1 cellular context compared by ENCODE assay signal in the genomic region with DNA sequence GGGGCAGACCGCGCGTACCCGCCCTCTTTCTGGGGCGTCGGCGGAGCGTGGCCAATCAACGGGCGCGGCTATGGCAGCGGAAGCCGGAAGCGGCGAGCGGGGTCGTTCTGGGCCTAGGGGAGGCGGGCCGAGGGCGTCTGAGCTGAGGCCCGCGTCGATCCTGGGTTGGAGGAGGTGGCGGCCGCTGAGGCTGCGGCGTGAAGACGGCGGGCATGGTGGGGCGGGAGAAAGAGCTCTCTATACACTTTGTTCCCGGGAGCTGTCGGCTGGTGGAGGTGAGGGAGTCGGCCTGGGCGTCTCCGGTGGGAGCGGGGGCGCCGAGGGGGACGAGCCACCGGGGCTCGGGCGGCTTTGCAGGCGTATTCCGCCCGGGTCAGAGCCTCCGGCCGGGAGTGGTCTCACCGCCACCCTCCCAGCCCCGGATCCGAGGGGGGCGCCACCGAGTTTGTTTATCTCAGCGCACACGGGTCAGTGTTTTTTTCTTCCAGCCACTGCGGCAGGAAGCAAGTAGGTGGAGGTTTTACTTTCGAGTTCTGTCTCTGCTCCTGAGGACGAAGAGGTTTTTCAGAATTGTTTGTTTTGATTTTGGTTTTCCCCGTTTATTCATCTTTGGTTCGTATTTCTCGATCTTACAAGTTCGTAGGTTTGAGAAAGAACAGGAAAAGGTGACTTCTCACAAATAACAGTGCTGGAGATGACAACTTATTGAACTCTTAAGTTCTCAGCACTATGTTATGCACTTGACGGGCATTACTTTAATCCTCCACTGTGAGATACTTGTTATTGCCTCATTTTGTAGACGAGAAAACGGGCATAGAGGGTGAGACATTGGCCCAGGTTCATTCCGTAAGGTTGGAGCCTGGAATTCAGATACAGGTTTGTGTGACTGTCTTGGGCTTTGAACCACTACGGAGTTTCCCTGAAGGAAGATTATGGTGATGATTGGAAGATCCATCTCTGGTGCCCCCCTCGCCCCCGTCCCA.
TF ChIP-seq lines count a peak whose summit lies in the region.

A gene (plus strand): TSS at position 145 of the 983 bp plus-strand sequence. CDS start 68 bp downstream, at position 213.

TF ChIP-seq in K562, 482 proteins besides CTCF, POLR2A, EP300 and RAD21 (continued from another document and continues in another):
- no peak for TF ChIP-seq NFATC3 (IDR thresholded peaks at IDR 0.05)
- TF ChIP-seq ZNF507 (tag; conservative IDR thresholded peaks at IDR 0.05): no peak
- no peak for TF ChIP-seq KHSRP (IDR thresholded peaks at IDR 0.05)
- TF ChIP-seq, protein P1, sequence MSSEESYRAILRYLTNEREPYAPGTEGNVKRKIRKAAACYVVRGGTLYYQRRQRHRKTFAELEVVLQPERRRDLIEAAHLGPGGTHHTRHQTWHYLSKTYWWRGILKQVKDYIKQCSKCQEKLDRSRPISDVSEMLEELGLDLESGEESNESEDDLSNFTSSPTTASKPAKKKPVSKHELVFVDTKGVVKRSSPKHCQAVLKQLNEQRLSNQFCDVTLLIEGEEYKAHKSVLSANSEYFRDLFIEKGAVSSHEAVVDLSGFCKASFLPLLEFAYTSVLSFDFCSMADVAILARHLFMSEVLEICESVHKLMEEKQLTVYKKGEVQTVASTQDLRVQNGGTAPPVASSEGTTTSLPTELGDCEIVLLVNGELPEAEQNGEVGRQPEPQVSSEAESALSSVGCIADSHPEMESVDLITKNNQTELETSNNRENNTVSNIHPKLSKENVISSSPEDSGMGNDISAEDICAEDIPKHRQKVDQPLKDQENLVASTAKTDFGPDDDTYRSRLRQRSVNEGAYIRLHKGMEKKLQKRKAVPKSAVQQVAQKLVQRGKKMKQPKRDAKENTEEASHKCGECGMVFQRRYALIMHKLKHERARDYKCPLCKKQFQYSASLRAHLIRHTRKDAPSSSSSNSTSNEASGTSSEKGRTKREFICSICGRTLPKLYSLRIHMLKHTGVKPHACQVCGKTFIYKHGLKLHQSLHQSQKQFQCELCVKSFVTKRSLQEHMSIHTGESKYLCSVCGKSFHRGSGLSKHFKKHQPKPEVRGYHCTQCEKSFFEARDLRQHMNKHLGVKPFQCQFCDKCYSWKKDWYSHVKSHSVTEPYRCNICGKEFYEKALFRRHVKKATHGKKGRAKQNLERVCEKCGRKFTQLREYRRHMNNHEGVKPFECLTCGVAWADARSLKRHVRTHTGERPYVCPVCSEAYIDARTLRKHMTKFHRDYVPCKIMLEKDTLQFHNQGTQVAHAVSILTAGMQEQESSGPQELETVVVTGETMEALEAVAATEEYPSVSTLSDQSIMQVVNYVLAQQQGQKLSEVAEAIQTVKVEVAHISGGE (CRISPR knock-in tag; IDR thresholded peaks at IDR 0.05): peak in 2 of 3 experiments; percentile 31 to 76; a peak in 2 of 6 replicates
- TF ChIP-seq, protein P2, sequence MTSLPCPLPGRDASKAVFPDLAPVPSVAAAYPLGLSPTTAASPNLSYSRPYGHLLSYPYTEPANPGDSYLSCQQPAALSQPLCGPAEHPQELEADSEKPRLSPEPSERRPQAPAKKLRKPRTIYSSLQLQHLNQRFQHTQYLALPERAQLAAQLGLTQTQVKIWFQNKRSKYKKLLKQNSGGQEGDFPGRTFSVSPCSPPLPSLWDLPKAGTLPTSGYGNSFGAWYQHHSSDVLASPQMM (CRISPR knock-in tag; IDR thresholded peaks at IDR 0.05): no peak
- no peak for TF ChIP-seq ZFP30 (CRISPR knock-in tag; IDR thresholded peaks at IDR 0.05; ENCODE audit: borderline replicate concordance)
- peak; percentile 48 for TF ChIP-seq FIP1L1 (IDR thresholded peaks at IDR 0.05; ENCODE audit: low read depth, low read length, poor library complexity, severe bottlenecking)
- TF ChIP-seq, protein P3, sequence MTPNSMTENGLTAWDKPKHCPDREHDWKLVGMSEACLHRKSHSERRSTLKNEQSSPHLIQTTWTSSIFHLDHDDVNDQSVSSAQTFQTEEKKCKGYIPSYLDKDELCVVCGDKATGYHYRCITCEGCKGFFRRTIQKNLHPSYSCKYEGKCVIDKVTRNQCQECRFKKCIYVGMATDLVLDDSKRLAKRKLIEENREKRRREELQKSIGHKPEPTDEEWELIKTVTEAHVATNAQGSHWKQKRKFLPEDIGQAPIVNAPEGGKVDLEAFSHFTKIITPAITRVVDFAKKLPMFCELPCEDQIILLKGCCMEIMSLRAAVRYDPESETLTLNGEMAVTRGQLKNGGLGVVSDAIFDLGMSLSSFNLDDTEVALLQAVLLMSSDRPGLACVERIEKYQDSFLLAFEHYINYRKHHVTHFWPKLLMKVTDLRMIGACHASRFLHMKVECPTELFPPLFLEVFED (CRISPR knock-in tag; conservative IDR thresholded peaks at IDR 0.05): no peak
- TF ChIP-seq ZNF431 (CRISPR knock-in tag; IDR thresholded peaks at IDR 0.05): no peak; the same call in 1 of the 2 replicates
- peak; percentile 76 to 79 for TF ChIP-seq NRF1 (conservative IDR thresholded peaks at IDR 0.05 in 1 of 2, IDR thresholded peaks at IDR 0.05 in 1 of 2)
- TF ChIP-seq ZNF174 (CRISPR knock-in tag; IDR thresholded peaks at IDR 0.05): no peak
- no peak for TF ChIP-seq ZNF133 (CRISPR knock-in tag; IDR thresholded peaks at IDR 0.05)
- TF ChIP-seq ZNF197 (CRISPR knock-in tag; IDR thresholded peaks at IDR 0.05; ENCODE audit: low read depth): no peak
- TF ChIP-seq, protein P4, sequence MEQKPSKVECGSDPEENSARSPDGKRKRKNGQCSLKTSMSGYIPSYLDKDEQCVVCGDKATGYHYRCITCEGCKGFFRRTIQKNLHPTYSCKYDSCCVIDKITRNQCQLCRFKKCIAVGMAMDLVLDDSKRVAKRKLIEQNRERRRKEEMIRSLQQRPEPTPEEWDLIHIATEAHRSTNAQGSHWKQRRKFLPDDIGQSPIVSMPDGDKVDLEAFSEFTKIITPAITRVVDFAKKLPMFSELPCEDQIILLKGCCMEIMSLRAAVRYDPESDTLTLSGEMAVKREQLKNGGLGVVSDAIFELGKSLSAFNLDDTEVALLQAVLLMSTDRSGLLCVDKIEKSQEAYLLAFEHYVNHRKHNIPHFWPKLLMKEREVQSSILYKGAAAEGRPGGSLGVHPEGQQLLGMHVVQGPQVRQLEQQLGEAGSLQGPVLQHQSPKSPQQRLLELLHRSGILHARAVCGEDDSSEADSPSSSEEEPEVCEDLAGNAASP (IDR thresholded peaks at IDR 0.05): no peak
- TF ChIP-seq, protein P5, sequence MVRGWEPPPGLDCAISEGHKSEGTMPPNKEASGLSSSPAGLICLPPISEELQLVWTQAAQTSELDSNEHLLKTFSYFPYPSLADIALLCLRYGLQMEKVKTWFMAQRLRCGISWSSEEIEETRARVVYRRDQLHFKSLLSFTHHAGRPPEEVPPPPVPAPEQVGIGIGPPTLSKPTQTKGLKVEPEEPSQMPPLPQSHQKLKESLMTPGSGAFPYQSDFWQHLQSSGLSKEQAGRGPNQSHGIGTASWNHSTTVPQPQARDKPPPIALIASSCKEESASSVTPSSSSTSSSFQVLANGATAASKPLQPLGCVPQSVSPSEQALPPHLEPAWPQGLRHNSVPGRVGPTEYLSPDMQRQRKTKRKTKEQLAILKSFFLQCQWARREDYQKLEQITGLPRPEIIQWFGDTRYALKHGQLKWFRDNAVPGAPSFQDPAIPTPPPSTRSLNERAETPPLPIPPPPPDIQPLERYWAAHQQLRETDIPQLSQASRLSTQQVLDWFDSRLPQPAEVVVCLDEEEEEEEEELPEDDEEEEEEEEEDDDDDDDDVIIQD (CRISPR knock-in tag; IDR thresholded peaks at IDR 0.05): no peak
- TF ChIP-seq MEF2D (tag; conservative IDR thresholded peaks at IDR 0.05; ENCODE audit: low read depth): no peak
- TF ChIP-seq ZNF224 (CRISPR knock-in tag; IDR thresholded peaks at IDR 0.05): no peak
- TF ChIP-seq KLF16 (IDR thresholded peaks at IDR 0.05): 0 out of 2 replicates have a peak, but pooled peaks have one; percentile 13
- TF ChIP-seq STAT5A (IDR thresholded peaks at IDR 0.05; ENCODE audit: borderline replicate concordance, low read length): no peak
- no peak for TF ChIP-seq CAMTA2 (CRISPR knock-in tag; conservative IDR thresholded peaks at IDR 0.05)
- TF ChIP-seq, protein P6, sequence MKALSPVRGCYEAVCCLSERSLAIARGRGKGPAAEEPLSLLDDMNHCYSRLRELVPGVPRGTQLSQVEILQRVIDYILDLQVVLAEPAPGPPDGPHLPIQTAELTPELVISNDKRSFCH (CRISPR knock-in tag; IDR thresholded peaks at IDR 0.05): no peak
- TF ChIP-seq, protein P6 (tag; IDR thresholded peaks at IDR 0.05): peak; percentile 69; the same call in 1 of the 2 replicates
- TF ChIP-seq, protein P7, sequence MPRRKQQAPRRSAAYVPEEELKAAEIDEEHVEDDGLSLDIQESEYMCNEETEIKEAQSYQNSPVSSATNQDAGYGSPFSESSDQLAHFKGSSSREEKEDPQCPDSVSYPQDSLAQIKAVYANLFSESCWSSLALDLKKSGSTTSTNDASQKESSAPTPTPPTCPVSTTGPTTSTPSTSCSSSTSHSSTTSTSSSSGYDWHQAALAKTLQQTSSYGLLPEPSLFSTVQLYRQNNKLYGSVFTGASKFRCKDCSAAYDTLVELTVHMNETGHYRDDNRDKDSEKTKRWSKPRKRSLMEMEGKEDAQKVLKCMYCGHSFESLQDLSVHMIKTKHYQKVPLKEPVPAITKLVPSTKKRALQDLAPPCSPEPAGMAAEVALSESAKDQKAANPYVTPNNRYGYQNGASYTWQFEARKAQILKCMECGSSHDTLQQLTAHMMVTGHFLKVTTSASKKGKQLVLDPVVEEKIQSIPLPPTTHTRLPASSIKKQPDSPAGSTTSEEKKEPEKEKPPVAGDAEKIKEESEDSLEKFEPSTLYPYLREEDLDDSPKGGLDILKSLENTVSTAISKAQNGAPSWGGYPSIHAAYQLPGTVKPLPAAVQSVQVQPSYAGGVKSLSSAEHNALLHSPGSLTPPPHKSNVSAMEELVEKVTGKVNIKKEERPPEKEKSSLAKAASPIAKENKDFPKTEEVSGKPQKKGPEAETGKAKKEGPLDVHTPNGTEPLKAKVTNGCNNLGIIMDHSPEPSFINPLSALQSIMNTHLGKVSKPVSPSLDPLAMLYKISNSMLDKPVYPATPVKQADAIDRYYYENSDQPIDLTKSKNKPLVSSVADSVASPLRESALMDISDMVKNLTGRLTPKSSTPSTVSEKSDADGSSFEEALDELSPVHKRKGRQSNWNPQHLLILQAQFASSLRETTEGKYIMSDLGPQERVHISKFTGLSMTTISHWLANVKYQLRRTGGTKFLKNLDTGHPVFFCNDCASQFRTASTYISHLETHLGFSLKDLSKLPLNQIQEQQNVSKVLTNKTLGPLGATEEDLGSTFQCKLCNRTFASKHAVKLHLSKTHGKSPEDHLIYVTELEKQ (CRISPR knock-in tag; IDR thresholded peaks at IDR 0.05): no peak
- no peak for TF ChIP-seq TARDBP (IDR thresholded peaks at IDR 0.05)
- no peak for TF ChIP-seq NR2C2 (CRISPR knock-in tag; IDR thresholded peaks at IDR 0.05)
- TF ChIP-seq NR2C2 (tag; IDR thresholded peaks at IDR 0.05): peak; percentile 94
- no peak for TF ChIP-seq NFIX (CRISPR knock-in tag; IDR thresholded peaks at IDR 0.05; ENCODE audit: low read depth)
- TF ChIP-seq NFXL1 (CRISPR knock-in tag; IDR thresholded peaks at IDR 0.05): no peak
- no peak for TF ChIP-seq TCF7L2 (IDR thresholded peaks at IDR 0.05; ENCODE audit: low read depth, low read length)
- no peak for TF ChIP-seq SMC3 (conservative IDR thresholded peaks at IDR 0.05; ENCODE audit: insufficient read depth, low read depth, low read length)
- TF ChIP-seq PTRF (tag; IDR thresholded peaks at IDR 0.05): no peak
- TF ChIP-seq, protein P8, sequence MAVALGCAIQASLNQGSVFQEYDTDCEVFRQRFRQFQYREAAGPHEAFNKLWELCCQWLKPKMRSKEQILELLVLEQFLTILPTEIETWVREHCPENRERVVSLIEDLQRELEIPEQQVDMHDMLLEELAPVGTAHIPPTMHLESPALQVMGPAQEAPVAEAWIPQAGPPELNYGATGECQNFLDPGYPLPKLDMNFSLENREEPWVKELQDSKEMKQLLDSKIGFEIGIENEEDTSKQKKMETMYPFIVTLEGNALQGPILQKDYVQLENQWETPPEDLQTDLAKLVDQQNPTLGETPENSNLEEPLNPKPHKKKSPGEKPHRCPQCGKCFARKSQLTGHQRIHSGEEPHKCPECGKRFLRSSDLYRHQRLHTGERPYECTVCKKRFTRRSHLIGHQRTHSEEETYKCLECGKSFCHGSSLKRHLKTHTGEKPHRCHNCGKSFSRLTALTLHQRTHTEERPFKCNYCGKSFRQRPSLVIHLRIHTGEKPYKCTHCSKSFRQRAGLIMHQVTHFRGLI (CRISPR knock-in tag; IDR thresholded peaks at IDR 0.05): no peak
- TF ChIP-seq MIER1 (IDR thresholded peaks at IDR 0.05; ENCODE audit: low read depth): no peak
- TF ChIP-seq, protein P9, sequence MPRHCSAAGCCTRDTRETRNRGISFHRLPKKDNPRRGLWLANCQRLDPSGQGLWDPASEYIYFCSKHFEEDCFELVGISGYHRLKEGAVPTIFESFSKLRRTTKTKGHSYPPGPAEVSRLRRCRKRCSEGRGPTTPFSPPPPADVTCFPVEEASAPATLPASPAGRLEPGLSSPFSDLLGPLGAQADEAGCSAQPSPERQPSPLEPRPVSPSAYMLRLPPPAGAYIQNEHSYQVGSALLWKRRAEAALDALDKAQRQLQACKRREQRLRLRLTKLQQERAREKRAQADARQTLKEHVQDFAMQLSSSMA (CRISPR knock-in tag; IDR thresholded peaks at IDR 0.05): no peak
- peak; percentile 79 to 86 for TF ChIP-seq MAZ (CRISPR knock-in tag; conservative IDR thresholded peaks at IDR 0.05 in 1 of 2, IDR thresholded peaks at IDR 0.05 in 1 of 2)
- no peak for TF ChIP-seq ZNF707 (CRISPR knock-in tag; conservative IDR thresholded peaks at IDR 0.05)
